ENCODE assay signal across 14 cellular contexts in genomic region chr2:217478831-217479435, GRCh38.
A peak's percentile ranks its signal among the peaks of the same experiment; 100 is the strongest.
DNase-seq lines count a peak whose midpoint lies in the region; ATAC-seq and TF ChIP-seq lines count a peak whose summit lies in the region.
"Had no signal": no experiment of that assay in that cellular context is flagged by ENCODE, and none has a peak within 500 bp of the region (broad histone marks: within the 10 kb centered on the region; RNA-seq: fewer than 3 reads in every experiment).

No MANE protein-coding gene starts in this region.

- H3K4me1 Mint-ChIP-seq in glutamatergic neuron (ENCODE audit: low read depth, unreplicated experiment): peaks cover 7% of the 10 kb centered on the region
- H3K4me1 Mint-ChIP-seq: CD4-positive, alpha-beta memory T cell had no signal

- H3K36me3 ChIP-seq in HUES48 (ENCODE audit: control insufficient read depth, insufficient read depth, low read length): no peaks in the 10 kb centered on the region
- H3K36me3 ChIP-seq: BLaER1, HAP-1, Peyer's patch had no signal

- peaks cover 15% of the 10 kb centered on the region for H3K4me1 ChIP-seq in HUES48 (ENCODE audit: control insufficient read depth, insufficient read depth, low read length)
- H3K4me1 ChIP-seq: BLaER1, HAP-1, Peyer's patch had no signal

- peak overlapping the region; percentile 51 for H3K27ac ChIP-seq in HUES48 (ENCODE audit: low read depth, low read length)
- H3K27ac ChIP-seq: BLaER1, Peyer's patch had no signal

- no peak overlapping the region for H3K4me3 Mint-ChIP-seq in glutamatergic neuron (ENCODE audit: unreplicated experiment)
- H3K4me3 Mint-ChIP-seq: CD4-positive, alpha-beta memory T cell had no signal

- H3K27me3 ChIP-seq in HUES48 (ENCODE audit: control insufficient read depth, insufficient read depth, low read length): no peaks in the 10 kb centered on the region
- H3K27me3 ChIP-seq: BLaER1, Peyer's patch had no signal

- no peaks in the 10 kb centered on the region for H3K36me3 Mint-ChIP-seq in glutamatergic neuron (ENCODE audit: unreplicated experiment)

- TF ChIP-seq POLR2A in erythroblast (IDR thresholded peaks at IDR 0.05; ENCODE audit: low read length): no peak

- no peaks in the 10 kb centered on the region for H3K9me3 Mint-ChIP-seq in glutamatergic neuron (ENCODE audit: unreplicated experiment)
- H3K9me3 Mint-ChIP-seq: CD4-positive, alpha-beta memory T cell had no signal

- H3K27ac Mint-ChIP-seq in glutamatergic neuron (ENCODE audit: unreplicated experiment): peak overlapping the region; percentile 23
- H3K27ac Mint-ChIP-seq: CD4-positive, alpha-beta memory T cell had no signal

- H3K9me3 ChIP-seq in HUES48 (ENCODE audit: control insufficient read depth, insufficient read depth, low read length): no peaks in the 10 kb centered on the region
- H3K9me3 ChIP-seq: BLaER1, HAP-1, Peyer's patch had no signal

- H3K27me3 Mint-ChIP-seq in glutamatergic neuron (ENCODE audit: unreplicated experiment): no peaks in the 10 kb centered on the region
- H3K27me3 Mint-ChIP-seq: CD4-positive, alpha-beta memory T cell had no signal

- no peak overlapping the region for H3K4me3 ChIP-seq in HUES48 (ENCODE audit: low read depth, low read length)
- H3K4me3 ChIP-seq: BLaER1, HAP-1, Peyer's patch had no signal

- ATAC-seq in HG03457 (IDR thresholded peaks at IDR 0.05; ENCODE audit: unreplicated experiment) (no peak), GM21447 (IDR thresholded peaks at IDR 0.05; ENCODE audit: unreplicated experiment) (no peak)

- H3K9ac ChIP-seq in HUES48 (ENCODE audit: low read depth, low read length): no peak overlapping the region
- H3K9ac ChIP-seq: BLaER1 had no signal

- TF ChIP-seq CTCF in glutamatergic neuron (IDR thresholded peaks at IDR 0.05; ENCODE audit: partially characterized antibody, unreplicated experiment): no peak

- peak; percentile 18 for DNase-seq in glutamatergic neuron
- DNase-seq in left kidney (ENCODE audit: low read depth, low spot score): peak; percentile 55
- DNase-seq in renal cortical epithelial cell (ENCODE audit: low read depth): peak; percentile 31
- no peak for DNase-seq in erythroblast (lab: John Stamatoyannopoulos, UW)
- DNase-seq: CD4-positive, alpha-beta memory T cell; KBM-7; NCI-H1105 treated with DMSO at 0.1 percent for 48 hours; NCI-H1694 treated with DMSO at 0.1 percent for 48 hours; Peyer's patch had no signal

Comparison
In these comparisons a context has a peak if more than half of its experiments do, and no peak if none do; other contexts are left out.
1. DNase-seq: peak in glutamatergic neuron (single experiment), left kidney (single experiment) and renal cortical epithelial cell (single experiment); none in erythroblast (0 of 2).